Comparison of ENCODE assay signal across 29 cellular contexts in the genomic region with DNA sequence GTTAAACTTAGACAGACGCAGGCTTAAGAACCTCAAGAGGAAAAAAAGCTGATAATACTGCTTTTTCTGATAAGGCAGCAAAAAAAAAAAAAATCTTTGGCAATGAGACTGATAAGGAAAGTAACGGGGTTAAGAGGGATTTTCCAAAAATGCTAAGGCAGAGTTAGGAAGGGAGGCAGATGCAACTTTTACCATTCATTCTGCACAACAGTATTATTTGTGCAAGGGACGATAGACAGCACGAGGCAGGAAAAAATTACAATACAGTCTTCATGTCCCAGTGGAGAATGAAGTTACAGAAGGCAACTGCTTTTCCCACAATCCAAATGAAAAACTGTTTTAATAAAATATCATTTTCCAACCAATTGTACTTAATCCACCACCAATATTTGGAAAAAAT.
"Had no signal": no experiment of that assay in that cellular context is flagged by ENCODE, and none has a peak within 500 bp of the region (broad histone marks: within the 10 kb centered on the region; RNA-seq: fewer than 3 reads in every experiment).

No MANE protein-coding gene starts in this region.

- H3K27me3 Mint-ChIP-seq: activated CD8-positive, alpha-beta T cell treated with anti-CD3 and anti-CD28 coated beads for 36 hours had no signal

- H3K9me3 Mint-ChIP-seq: activated CD8-positive, alpha-beta T cell treated with anti-CD3 and anti-CD28 coated beads for 36 hours; activated naive CD8-positive, alpha-beta T cell treated with anti-CD3 and anti-CD28 coated beads for 36 hours; activated T-cell treated with anti-CD3 and anti-CD28 coated beads, Interleukin-2, amount 50 U/mL, for 72 hours; activated T-helper 17 cell treated with anti-CD3 and anti-CD28 coated beads, Interleukin-2, amount 50 U/mL, for 72 hours; T-helper 1 cell treated with Interleukin-12 subunit alpha and Interleukin-12 subunit beta and Interleukin-4 antibody, amounts not matched to agents 30 μg/mL and 1 μg/mL, for 36 hours; T-helper 2 cell treated with Interferon-gamma antibody and Interleukin-4, amounts not matched to agents 5 μg/mL and 100 μg/mL, for 36 hours had no signal

- H3K27ac Mint-ChIP-seq: activated CD8-positive, alpha-beta T cell treated with anti-CD3 and anti-CD28 coated beads for 36 hours; activated naive CD8-positive, alpha-beta T cell treated with anti-CD3 and anti-CD28 coated beads for 36 hours; activated T-cell treated with anti-CD3 and anti-CD28 coated beads, Interleukin-2, amount 50 U/mL, for 72 hours; activated T-helper 17 cell treated with anti-CD3 and anti-CD28 coated beads, Interleukin-2, amount 50 U/mL, for 72 hours; T-helper 1 cell treated with Interleukin-12 subunit alpha and Interleukin-12 subunit beta and Interleukin-4 antibody, amounts not matched to agents 30 μg/mL and 1 μg/mL, for 36 hours; T-helper 2 cell treated with Interferon-gamma antibody and Interleukin-4, amounts not matched to agents 5 μg/mL and 100 μg/mL, for 36 hours had no signal

- H3K36me3 ChIP-seq: brain microvascular endothelial cell, MG63, WERI-Rb-1 had no signal

- H3K9me3 ChIP-seq: MG63 had no signal

- ATAC-seq: activated CD8-positive, alpha-beta T cell treated with anti-CD3 and anti-CD28 coated beads for 36 hours; activated T-cell treated with anti-CD3 and anti-CD28 coated beads, Interleukin-2, amount 50 U/mL, for 72 hours; activated T-helper 17 cell treated with anti-CD3 and anti-CD28 coated beads, Interleukin-2, amount 50 U/mL, for 72 hours; Panc1 had no signal

- H3K4me1 Mint-ChIP-seq: activated T-helper 17 cell treated with anti-CD3 and anti-CD28 coated beads, Interleukin-2, amount 50 U/mL, for 72 hours had no signal

- H3K27me3 ChIP-seq: brain microvascular endothelial cell, MG63 had no signal

- DNase-seq: activated CD4-positive, alpha-beta T cell treated with anti-CD3 and anti-CD28 coated beads for 1 hour; activated CD4-positive, alpha-beta T cell treated with anti-CD3 and anti-CD28 coated beads for 48 hours; activated CD4-positive, alpha-beta T cell treated with anti-CD3 and anti-CD28 coated beads, Interleukin-2, amount 50 U/mL, for 4 hours; activated CD4-positive, CD25-positive, alpha-beta regulatory T cell; activated CD8-positive, alpha-beta T cell treated with anti-CD3 and anti-CD28 coated beads for 36 hours; activated effector memory CD4-positive, alpha-beta T cell treated with anti-CD3 and anti-CD28 coated beads, Interleukin-2, amount 50 U/mL, for 16 hours; activated naive CD4-positive, alpha-beta T cell; activated naive CD4-positive, alpha-beta T cell treated with anti-CD3 and anti-CD28 coated beads, Interleukin-2, amount 50 U/mL, for 16 hours; activated naive CD8-positive, alpha-beta T cell treated with anti-CD3 and anti-CD28 coated beads for 36 hours; activated T-cell treated with anti-CD3 and anti-CD28 coated beads, Interleukin-2, amount 50 U/mL, for 1 hour; activated T-cell treated with anti-CD3 and anti-CD28 coated beads, Interleukin-2, amount 50 U/mL, for 72 hours; amniotic stem cell; aorta; brain microvascular endothelial cell; Kasumi-1; KG1; MG63; NCI-H1048; NCI-H1105 treated with DMSO at 0.1 percent for 48 hours; NCI-H1436; NCI-H1694 treated with DMSO at 0.1 percent for 48 hours; NCI-H2029; NCI-H345; NCI-H524 treated with DMSO at 0.1 percent for 48 hours; WERI-Rb-1 had no signal

- H3K27ac ChIP-seq: brain microvascular endothelial cell, WERI-Rb-1 had no signal

- H3K4me3 ChIP-seq: MG63 had no signal

- H3K4me3 Mint-ChIP-seq: activated CD8-positive, alpha-beta T cell treated with anti-CD3 and anti-CD28 coated beads for 36 hours; activated naive CD8-positive, alpha-beta T cell treated with anti-CD3 and anti-CD28 coated beads for 36 hours; activated T-cell treated with anti-CD3 and anti-CD28 coated beads, Interleukin-2, amount 50 U/mL, for 72 hours; activated T-helper 17 cell treated with anti-CD3 and anti-CD28 coated beads, Interleukin-2, amount 50 U/mL, for 72 hours; T-helper 1 cell treated with Interleukin-12 subunit alpha and Interleukin-12 subunit beta and Interleukin-4 antibody, amounts not matched to agents 30 μg/mL and 1 μg/mL, for 36 hours; T-helper 2 cell treated with Interferon-gamma antibody and Interleukin-4, amounts not matched to agents 5 μg/mL and 100 μg/mL, for 36 hours had no signal

- H3K36me3 Mint-ChIP-seq: activated naive CD8-positive, alpha-beta T cell treated with anti-CD3 and anti-CD28 coated beads for 36 hours had no signal
